Comparison of ENCODE assay signal across 8 cellular contexts in genomic region chr4:38805530-38806145, GRCh38. TPM values are rescaled to one million over a fixed set of nuclear protein-coding genes. Genes with fewer than 3 reads are reported as not detected.
DNase-seq lines count a peak whose midpoint lies in the region; ATAC-seq and TF ChIP-seq lines count a peak whose summit lies in the region.

No MANE protein-coding gene starts in this region.

- H3K27me3 ChIP-seq in GM23248 (replicated peaks; ENCODE audit: insufficient read depth), result no peaks in the 10 kb centered on the region

- no peak for TF ChIP-seq CTCF in MCF 10A (IDR thresholded peaks at IDR 0.05; ENCODE audit: unreplicated experiment)

- intact Hi-C loops in MCF 10A (cut with micrococcal nuclease), result loop anchor here (2.0 kb wide), 2 partner anchors 47 to 51 kb away; partner anchors contain the start of gene TLR6

- peaks cover 8% of the 10 kb centered on the region for H3K4me1 ChIP-seq in GM23248 (ENCODE audit: insufficient read depth)

- H3K4me3 Mint-ChIP-seq in MCF 10A (ENCODE audit: unreplicated experiment), result peak overlapping the region; percentile 13
- H3K4me3 Mint-ChIP-seq in memory B cell, result peak overlapping the region; percentile 98

- in situ Hi-C loops in GM23248 (cut with MboI), result no loop called here

- H3K9me3 ChIP-seq in GM23248 (ENCODE audit: low read depth), result no peaks in the 10 kb centered on the region

- H3K9me3 Mint-ChIP-seq in MCF 10A (ENCODE audit: unreplicated experiment), result no peaks in the 10 kb centered on the region
- peaks cover 6% of the 10 kb centered on the region for H3K9me3 Mint-ChIP-seq in memory B cell

- H3K4me3 ChIP-seq in GM23248, result no peak overlapping the region

- CTCF ChIA-PET in MCF 10A (lab: Yijun Ruan, JAX), result interaction anchor here (0.6 to 7.5 kb wide), 16 partner anchors 13 to 1123 kb away, joined by 3 to 91 read pairs (median 4); partner anchors contain the start of gene TLR10

- H3K27ac Mint-ChIP-seq in MCF 10A (ENCODE audit: low read depth, unreplicated experiment) (peak overlapping the region; percentile 97), memory B cell (peak overlapping the region; percentile 94)

- POLR2A ChIA-PET in MCF 10A (lab: Yijun Ruan, JAX), result interaction anchor here (0.7 to 4.2 kb wide), 8 partner anchors 10 to 420 kb away, joined by 3 to 35 read pairs (median 5); partner anchors contain the start of genes TLR10 and TLR6

- no peaks in the 10 kb centered on the region for H4K20me1 ChIP-seq in GM23248 (ENCODE audit: insufficient read depth)

- no peak overlapping the region for H3K9ac ChIP-seq in GM23248

- no peaks in the 10 kb centered on the region for H3K79me2 ChIP-seq in GM23248 (ENCODE audit: insufficient read depth)

- peak; percentile 12 for DNase-seq in GM23248
- peak; percentile 89 for DNase-seq in MV-4-11 (lab: John Stamatoyannopoulos, UW)
- no peak for DNase-seq in MCF 10A (ENCODE audit: unreplicated experiment)
- peak in 1 of 2 donors; percentile 49 for DNase-seq in memory B cell (ENCODE audit: low spot score in 2 of 2)
- no peak for DNase-seq in activated gamma-delta T cell (lab: John Stamatoyannopoulos, UW)
- DNase-seq in NCI-H2227 (lab: John Stamatoyannopoulos, UW; ENCODE audit: unreplicated experiment), result no peak
- DNase-seq in NCI-H1048 (lab: John Stamatoyannopoulos, UW), result no peak

- BruUV-seq in MCF 10A (replicated peaks; lab: Mats Ljungman, UMichigan), result no TSS peak

- peaks cover 25% of the 10 kb centered on the region for H3K4me1 Mint-ChIP-seq in MCF 10A (ENCODE audit: insufficient read depth, unreplicated experiment)
- H3K4me1 Mint-ChIP-seq in memory B cell, result peaks cover 34% of the 10 kb centered on the region

- peak overlapping the region; percentile 40 for H3K4me2 ChIP-seq in GM23248 (ENCODE audit: unreplicated experiment)

- 56% methylated on average over 5 of the region's 5 CpGs for WGBS in GM23248 (ENCODE audit: low coverage in 1 of 2, low lambda C conversion rate in 2 of 2, missing lambda C conversion rate in 2 of 2), 2 experiments

- H3F3A ChIP-seq in GM23248 (ENCODE audit: insufficient read depth), result no peaks in the 10 kb centered on the region

- H3K36me3 ChIP-seq in GM23248 (ENCODE audit: low read depth), result no peaks in the 10 kb centered on the region

- H3K27me3 Mint-ChIP-seq in MCF 10A (ENCODE audit: insufficient read depth, unreplicated experiment), result no peaks in the 10 kb centered on the region
- no peaks in the 10 kb centered on the region for H3K27me3 Mint-ChIP-seq in memory B cell

- ATAC-seq in GM18498 (IDR thresholded peaks at IDR 0.05; ENCODE audit: unreplicated experiment) (peak; percentile 87), memory B cell (ENCODE audit: low read depth) (peak; percentile 79)

- H3K36me3 Mint-ChIP-seq in MCF 10A (ENCODE audit: insufficient read depth, unreplicated experiment), result no peaks in the 10 kb centered on the region
- H3K36me3 Mint-ChIP-seq in memory B cell, result peaks cover 33% of the 10 kb centered on the region

- peak overlapping the region; percentile 71 for H2AFZ ChIP-seq in GM23248

- no peaks in the 10 kb centered on the region for H3K9me2 ChIP-seq in GM23248 (ENCODE audit: insufficient read depth)

- no peak overlapping the region for H3K27ac ChIP-seq in GM23248

RNA-seq across cellular contexts. Expression of gene TLR1, which starts 1.0 kb away (rescaled TPM):
- not detected in 2 replicates for total RNA-seq in GM23248 (2014; rRNA removed; shearing (Covaris generic))
- 0.11 TPM in 1 of 2 replicates, not detected in the other for polyA plus RNA-seq in GM23248 (2016; fragmentation: Nextera tagmentation; extraction: Ambion mirVana)
- total RNA-seq in MCF 10A (2022), result 1.9 and 2.2 TPM in 2 replicates

RNA-seq across cellular contexts. Expression of gene TLR10, which starts 22.8 kb away (rescaled TPM):
- not detected in 2 replicates for total RNA-seq in GM23248 (2014; rRNA removed; shearing (Covaris generic))
- polyA plus RNA-seq in GM23248 (2016; fragmentation: Nextera tagmentation; extraction: Ambion mirVana), result not detected in 2 replicates
- total RNA-seq in MCF 10A (2022), result not detected in 2 replicates

RNA-seq across cellular contexts. Expression of gene TLR6, which starts 51.0 kb away (rescaled TPM):
- 0.76 and 3.4 TPM in 2 replicates for total RNA-seq in GM23248 (2014; rRNA removed; shearing (Covaris generic))
- 0.36 and 0.37 TPM in 2 replicates for polyA plus RNA-seq in GM23248 (2016; fragmentation: Nextera tagmentation; extraction: Ambion mirVana)
- 7.7 and 11.4 TPM in 2 replicates for total RNA-seq in MCF 10A (2022)

Comparison
In these comparisons a context has a peak if more than half of its experiments do, and no peak if none do; other contexts are left out.
1. DNase-seq: peak in GM23248 (single experiment) and MV-4-11 (single experiment); none in MCF 10A (single experiment), activated gamma-delta T cell (single experiment), NCI-H2227 (single experiment) and NCI-H1048 (single experiment).